In the genomic region with DNA sequence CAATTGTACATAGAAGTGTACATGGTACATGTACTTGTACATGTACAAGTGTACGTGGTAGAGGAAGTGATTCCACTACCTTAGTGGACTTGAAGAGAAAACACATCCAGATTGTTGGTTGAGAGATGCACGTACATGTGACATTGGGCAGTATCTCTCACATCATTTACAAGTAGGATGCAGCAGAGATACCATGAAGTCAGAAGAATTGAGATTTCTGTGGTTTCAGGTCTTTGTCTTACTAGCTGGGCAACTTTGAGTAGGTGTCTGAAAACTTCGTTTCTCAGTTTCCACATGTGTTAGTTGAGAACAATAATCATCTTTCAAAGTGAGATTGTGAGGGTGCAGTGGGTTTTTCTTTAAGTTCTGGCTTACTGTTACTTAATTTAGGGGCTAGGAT, we compare ENCODE assay signal across 14 cellular contexts. TPM values are rescaled to one million over a fixed set of nuclear protein-coding genes. Genes with fewer than 3 reads are reported as not detected.
DNase-seq lines count a peak whose midpoint lies in the region; ATAC-seq lines count a peak whose summit lies in the region.
"Had no signal": no experiment of that assay in that cellular context is flagged by ENCODE, and none has a peak within 500 bp of the region (broad histone marks: within the 10 kb centered on the region; RNA-seq: fewer than 3 reads in every experiment).

No MANE protein-coding gene starts in this region.

- no peaks in the 10 kb centered on the region for H3K79me1 ChIP-seq in neuronal stem cell (ENCODE audit: low read depth, low read length)

- no peaks in the 10 kb centered on the region for H3K9me3 Mint-ChIP-seq in activated CD4-positive, alpha-beta memory T cell treated with anti-CD3 and anti-CD28 coated beads, Interleukin-2, amount 10 ng/mL, durations not matched to agents 7 days and 5 days

- no peaks in the 10 kb centered on the region for H3K36me3 Mint-ChIP-seq in activated CD4-positive, alpha-beta memory T cell treated with anti-CD3 and anti-CD28 coated beads, Interleukin-2, amount 10 ng/mL, durations not matched to agents 7 days and 5 days (ENCODE audit: low read depth)

- no peak overlapping the region for H2AFZ ChIP-seq in neuronal stem cell (ENCODE audit: low read length)

- CTCF ChIA-PET in activated CD4-positive, alpha-beta memory T cell treated with anti-CD3 and anti-CD28 coated beads, Interleukin-2, amount 10 ng/mL, durations not matched to agents 7 days and 5 days (lab: Charles Lee) = interaction anchor here (0.9 to 5.4 kb wide), 2 partner anchors 109 to 271 kb away, joined by 3 to 71 read pairs; a partner anchor contains a TSS

- no peak overlapping the region for H2BK5ac ChIP-seq in neuronal stem cell (ENCODE audit: low read length)

- H3K14ac ChIP-seq in neuronal stem cell (ENCODE audit: low read length) = no peak overlapping the region

- POLR2A ChIA-PET in activated CD4-positive, alpha-beta memory T cell treated with anti-CD3 and anti-CD28 coated beads, Interleukin-2, amount 10 ng/mL, durations not matched to agents 7 days and 5 days (lab: Charles Lee) = no interaction called here

- WGBS in neuronal stem cell (ENCODE audit: extremely low coverage in 2 of 2, insufficient read length in 2 of 2, insufficient replicate concordance in 1 of 2), 2 donors = no CpG with 5 or more reads among the region's 3 CpGs

- peaks cover 20% of the 10 kb centered on the region for H3K4me1 Mint-ChIP-seq in activated CD4-positive, alpha-beta memory T cell treated with anti-CD3 and anti-CD28 coated beads, Interleukin-2, amount 10 ng/mL, durations not matched to agents 7 days and 5 days

- H3K23ac ChIP-seq in neuronal stem cell (ENCODE audit: low read depth, low read length, poor library complexity) = no peak overlapping the region

- no peak overlapping the region for H2AK5ac ChIP-seq in neuronal stem cell (ENCODE audit: low read depth, low read length)

- H3K4me1 ChIP-seq in neuronal stem cell (ENCODE audit: control insufficient read depth in 2 of 2, insufficient read depth in 1 of 2, low read depth in 1 of 2, low read length in 2 of 2) = no peaks in the 10 kb centered on the region
- H3K4me1 ChIP-seq: testis had no signal

- H3K4ac ChIP-seq in neuronal stem cell (ENCODE audit: low read length) = no peak overlapping the region

- H4K8ac ChIP-seq in neuronal stem cell (ENCODE audit: low read depth, low read length) = no peak overlapping the region

- H2BK12ac ChIP-seq in neuronal stem cell (ENCODE audit: low read length) = no peak overlapping the region

- H3K9ac ChIP-seq in neuronal stem cell (ENCODE audit: low read depth, low read length, poor library complexity) = no peak overlapping the region

- H3K4me3 Mint-ChIP-seq in activated CD4-positive, alpha-beta memory T cell treated with anti-CD3 and anti-CD28 coated beads, Interleukin-2, amount 10 ng/mL, durations not matched to agents 7 days and 5 days = no peak overlapping the region

- H2BK120ac ChIP-seq in neuronal stem cell (ENCODE audit: low read depth, low read length) = no peak overlapping the region

- H4K91ac ChIP-seq in neuronal stem cell (ENCODE audit: low read depth, low read length, poor library complexity) = no peak overlapping the region

- H3K4me2 ChIP-seq in neuronal stem cell (ENCODE audit: insufficient read depth, low read length, poor library complexity, severe bottlenecking) = no peak overlapping the region

- no peaks in the 10 kb centered on the region for H3K9me3 ChIP-seq in neuronal stem cell (replicated peaks in 1 of 2; ENCODE audit: control insufficient read depth in 2 of 2, insufficient read depth in 1 of 2, low read depth in 1 of 2, low read length in 2 of 2)
- H3K9me3 ChIP-seq: testis had no signal

- H3K27me3 Mint-ChIP-seq in activated CD4-positive, alpha-beta memory T cell treated with anti-CD3 and anti-CD28 coated beads, Interleukin-2, amount 10 ng/mL, durations not matched to agents 7 days and 5 days = no peaks in the 10 kb centered on the region

- H3K36me3 ChIP-seq in neuronal stem cell (replicated peaks in 1 of 2; ENCODE audit: control insufficient read depth in 2 of 2, insufficient read depth in 2 of 2, low read length in 2 of 2) = no peaks in the 10 kb centered on the region
- H3K36me3 ChIP-seq: WERI-Rb-1 had no signal

- DNase-seq in activated CD4-positive, alpha-beta memory T cell treated with anti-CD3 and anti-CD28 coated beads, Interleukin-2, amount 10 ng/mL, durations not matched to agents 7 days and 5 days = no peak
- DNase-seq in neuronal stem cell (ENCODE audit: low spot score) (no peak), NOMO-1 (lab: John Stamatoyannopoulos, UW; ENCODE audit: unreplicated experiment in 2 of 2) (no peak), NCI-H1417 (lab: John Stamatoyannopoulos, UW) (no peak), GDM1 (lab: John Stamatoyannopoulos, UW) (no peak)
- DNase-seq: amygdala, NCI-H1417 treated with DMSO at 0.1 percent for 48 hours, testis, WERI-Rb-1 had no signal

- H3K18ac ChIP-seq in neuronal stem cell (ENCODE audit: low read length) = no peak overlapping the region

- H3K27ac ChIP-seq in neuronal stem cell (replicated peaks; ENCODE audit: low read length) = no peak overlapping the region
- H3K27ac ChIP-seq: HL-60, testis, WERI-Rb-1 had no signal

- H3K4me3 ChIP-seq in neuronal stem cell (ENCODE audit: low read length in 2 of 2) = no peak overlapping the region
- H3K4me3 ChIP-seq: testis had no signal

- H2BK15ac ChIP-seq in neuronal stem cell (ENCODE audit: low read length) = no peak overlapping the region

- H3K27me3 ChIP-seq in neuronal stem cell (ENCODE audit: control insufficient read depth in 3 of 3, insufficient read depth in 3 of 3, low read depth in 1 of 3, low read length in 3 of 3) = no peaks in the 10 kb centered on the region
- H3K27me3 ChIP-seq: testis had no signal

- H3K27ac Mint-ChIP-seq in activated CD4-positive, alpha-beta memory T cell treated with anti-CD3 and anti-CD28 coated beads, Interleukin-2, amount 10 ng/mL, durations not matched to agents 7 days and 5 days = peak overlapping the region; percentile 60

- peak; percentile 99 for ATAC-seq in GM18867 (IDR thresholded peaks at IDR 0.05; ENCODE audit: unreplicated experiment)
- ATAC-seq in GM21367 (IDR thresholded peaks at IDR 0.05; ENCODE audit: unreplicated experiment) = peak; percentile 97
- peak; percentile 96 for ATAC-seq in HG03045 (IDR thresholded peaks at IDR 0.05; ENCODE audit: unreplicated experiment)

RNA-seq across cellular contexts. Expression of a gene that starts 21.5 kb away (rescaled TPM):
- total RNA-seq in activated CD4-positive, alpha-beta memory T cell treated with anti-CD3 and anti-CD28 coated beads, Interleukin-2, amount 10 ng/mL, durations not matched to agents 7 days and 5 days = 1 to 10 TPM; 6.0 to 6.7 TPM
- 25.0 TPM for polyA plus RNA-seq in neuronal stem cell (2013, experiment 1 of 2)
- polyA plus RNA-seq in neuronal stem cell (2013, experiment 2 of 2) = 27.1 TPM

RNA-seq across cellular contexts. Expression of a gene that starts 44.7 kb away (rescaled TPM):
- not detected for total RNA-seq in activated CD4-positive, alpha-beta memory T cell treated with anti-CD3 and anti-CD28 coated beads, Interleukin-2, amount 10 ng/mL, durations not matched to agents 7 days and 5 days
- polyA plus RNA-seq in neuronal stem cell (2013, experiment 1 of 2) = not detected
- not detected for polyA plus RNA-seq in neuronal stem cell (2013, experiment 2 of 2)
- polyA plus RNA-seq: neural cell had no signal
